In genomic region chr2:96095116-96095636, GRCh38 we compare ENCODE assay signal across 22 cellular contexts. TPM values are rescaled to one million over a fixed set of nuclear protein-coding genes. Genes with fewer than 3 reads are reported as not detected.
DNase-seq lines count a peak whose midpoint lies in the region; ATAC-seq and TF ChIP-seq lines count a peak whose summit lies in the region.
"Had no signal": no experiment of that assay in that cellular context is flagged by ENCODE, and none has a peak within 500 bp of the region (broad histone marks: within the 10 kb centered on the region; RNA-seq: fewer than 3 reads in every experiment).

No MANE protein-coding gene starts in this region.

- intact Hi-C loops in left ventricle myocardium superior (cut with micrococcal nuclease) (no loop called here), stomach (cut with DNase I; ENCODE audit: low total_unique reads) (no loop called here)

- DNase-seq in right atrium auricular region (ENCODE audit: low spot score), result peak; percentile 9
- no peak for DNase-seq in left ventricle myocardium superior
- peak; percentile 19 for DNase-seq in NCI-H2029 (lab: John Stamatoyannopoulos, UW)
- DNase-seq in SW480 (ENCODE audit: low spot score), result peak; percentile 43
- peak; percentile 22 for DNase-seq in stomach
- no peak for DNase-seq in NOMO-1 (lab: John Stamatoyannopoulos, UW; ENCODE audit: unreplicated experiment in 2 of 2)
- no peak for DNase-seq in stimulated activated CD4-positive, alpha-beta T cell treated with anti-CD3 and anti-CD28 coated beads, Interleukin-4, amount 100 ng/mL, for 24 hours
- DNase-seq: activated CD4-positive, alpha-beta T cell treated with anti-CD3 and anti-CD28 coated beads, Interleukin-2, amount 50 U/mL, for 4 hours; activated gamma-delta T cell treated with Interleukin-2 at 50 U/mL for 16 hours; CD8-positive, alpha-beta T cell; Kasumi-1; NCI-H1436 treated with DMSO at 0.1 percent for 48 hours; NCI-H510A; SIG-M5 had no signal

- no peaks in the 10 kb centered on the region for H3K36me3 ChIP-seq in right atrium auricular region
- H3K36me3 ChIP-seq in stomach, result no peaks in the 10 kb centered on the region
- H3K36me3 ChIP-seq: adrenal gland, breast epithelium, transverse colon had no signal

- no peak overlapping the region for H3K27ac ChIP-seq in right atrium auricular region
- H3K27ac ChIP-seq in stomach, result no peak overlapping the region
- H3K27ac ChIP-seq: adrenal gland, breast epithelium, coronary artery, parathyroid adenoma, transverse colon had no signal

- H3K9me3 ChIP-seq in right atrium auricular region (no peaks in the 10 kb centered on the region), stomach (no peaks in the 10 kb centered on the region)
- H3K9me3 ChIP-seq: adrenal gland, transverse colon had no signal

- ATAC-seq in left ventricle myocardium superior (no peak), GM21529 (IDR thresholded peaks at IDR 0.05; ENCODE audit: unreplicated experiment) (no peak)
- ATAC-seq: CD8-positive, alpha-beta T cell; natural killer cell treated with Interleukin-12 subunit alpha and Interleukin-12 subunit beta and Interleukin-15 and Interleukin-18, amount 100 ng/mL, for 72 hours had no signal

- TF ChIP-seq CTCF in right atrium auricular region (IDR thresholded peaks at IDR 0.05) (no peak), stomach (IDR thresholded peaks at IDR 0.05) (no peak)

- TF ChIP-seq POLR2A in stomach (IDR thresholded peaks at IDR 0.05), result no peak

- WGBS in stomach, 5 donors, result 61 to 79% (median 69%) methylated on average over 7 of the region's 7 CpGs

- H3K4me1 ChIP-seq in right atrium auricular region (peaks cover 0 to 43% of the 10 kb centered on the region in 2 donors), stomach (peaks cover 20 to 33% (median 24%) of the 10 kb centered on the region in 4 donors)
- H3K4me1 ChIP-seq: breast epithelium, parathyroid adenoma had no signal

- TF ChIP-seq EP300 in stomach (IDR thresholded peaks at IDR 0.05), result no peak

- H3K4me3 ChIP-seq in right atrium auricular region (no peak overlapping the region), stomach (no peak overlapping the region)
- H3K4me3 ChIP-seq: adrenal gland, breast epithelium, coronary artery, transverse colon had no signal

- H3K27me3 ChIP-seq in right atrium auricular region, result no peaks in the 10 kb centered on the region
- no peaks in the 10 kb centered on the region for H3K27me3 ChIP-seq in stomach
- H3K27me3 ChIP-seq: breast epithelium, transverse colon had no signal

RNA-seq across cellular contexts. Expression of gene ADRA2B, which starts 21.2 kb away (rescaled TPM):
- 1 to 10 TPM in 1 of 2 donors, under 1 TPM in 1; 0.47 to 1.4 TPM for total RNA-seq in right atrium auricular region
- total RNA-seq in left ventricle myocardium superior, result 5.0 TPM
- 1 to 10 TPM in 2 of 5 donors, under 1 TPM in 1, not detected in 2; 0.43 to 2.9 (median 2.0) TPM for total RNA-seq in stomach
- under 1 TPM; 0.15 to 0.45 (median 0.19) TPM for polyA plus RNA-seq in stomach
- total RNA-seq: natural killer cell treated with Interleukin-12 subunit alpha and Interleukin-12 subunit beta and Interleukin-15 and Interleukin-18, amount 100 ng/mL, for 72 hours had no signal

RNA-seq across cellular contexts. Expression of gene ASTL, which starts 43.1 kb away (rescaled TPM):
- total RNA-seq in right atrium auricular region, result not detected
- not detected for total RNA-seq in left ventricle myocardium superior
- not detected for total RNA-seq in stomach
- under 1 TPM in 1 of 3 donors, not detected in 2; 0.08 TPM for polyA plus RNA-seq in stomach
- total RNA-seq: adrenal gland, skeletal muscle tissue had no signal
- polyA plus RNA-seq: adrenal gland had no signal

RNA-seq across cellular contexts. Expression of gene DUSP2, which starts 50.1 kb away (rescaled TPM):
- total RNA-seq in right atrium auricular region, result 1 to 10 TPM; 4.0 to 9.0 TPM
- 1.9 TPM for total RNA-seq in left ventricle myocardium superior
- total RNA-seq in stomach, result 1 to 10 TPM; 4.0 to 9.4 (median 8.1) TPM
- polyA plus RNA-seq in stomach, result 1 to 10 TPM; 3.6 to 6.1 (median 4.7) TPM

Comparison
In these comparisons a context has a peak if more than half of its experiments do, and no peak if none do; other contexts are left out.
1. DNase-seq: peak in right atrium auricular region (single experiment), NCI-H2029 (single experiment), SW480 (single experiment) and stomach (single experiment); none in left ventricle myocardium superior (single experiment), NOMO-1 (0 of 2) and stimulated activated CD4-positive, alpha-beta T cell treated with anti-CD3 and anti-CD28 coated beads, Interleukin-4, amount 100 ng/mL, for 24 hours (single experiment).